17 cellular contexts compared by ENCODE assay signal in genomic region chr6:108403260-108403659, GRCh38.
DNase-seq lines count a peak whose midpoint lies in the region; ATAC-seq and TF ChIP-seq lines count a peak whose summit lies in the region.
"Had no signal": no experiment of that assay in that cellular context is flagged by ENCODE, and none has a peak within 500 bp of the region (broad histone marks: within the 10 kb centered on the region; RNA-seq: fewer than 3 reads in every experiment).

No MANE protein-coding gene starts in this region.

- peak; percentile 20 for DNase-seq in KBM-7
- no peak for DNase-seq in chondrocyte (ENCODE audit: low spot score)
- DNase-seq in epidermal melanocyte (ENCODE audit: insufficient read length, low spot score), result no peak
- DNase-seq in activated CD8-positive, alpha-beta T cell treated with anti-CD3 and anti-CD28 coated beads, Interleukin-2, amount 10 ng/mL, durations not matched to agents 7 days and 5 days, result no peak
- DNase-seq: C1 segment of cervical spinal cord; Calu3; CD4-positive, alpha-beta memory T cell; COR-L47; DMS79; EL; GDM1; H9 had no signal

- CTCF ChIA-PET in activated CD8-positive, alpha-beta T cell treated with anti-CD3 and anti-CD28 coated beads, Interleukin-2, amount 10 ng/mL, durations not matched to agents 7 days and 5 days (lab: Charles Lee), result interaction anchor here (0.6 kb wide), 1 partner anchor 709 kb away, joined by 3 read pairs; no protein-coding TSS in a partner anchor

- ATAC-seq in activated CD8-positive, alpha-beta T cell treated with anti-CD3 and anti-CD28 coated beads, Interleukin-2, amount 10 ng/mL, durations not matched to agents 7 days and 5 days, result no peak
- no peak for ATAC-seq in HG03045 (IDR thresholded peaks at IDR 0.05; ENCODE audit: unreplicated experiment)
- ATAC-seq: GM12878, GM23338, HCT116 had no signal

- TF ChIP-seq CTCF in chondrocyte (IDR thresholded peaks at IDR 0.05) (no peak), nephron (IDR thresholded peaks at IDR 0.05; ENCODE audit: unreplicated experiment in 3 of 3) (no peak)

- POLR2A ChIA-PET in activated CD8-positive, alpha-beta T cell treated with anti-CD3 and anti-CD28 coated beads, Interleukin-2, amount 10 ng/mL, durations not matched to agents 7 days and 5 days (lab: Charles Lee), result no interaction called here

- H3K4me3 Mint-ChIP-seq in chondrocyte (ENCODE audit: unreplicated experiment) (no peak overlapping the region), nephron (no peak overlapping the region)
- H3K4me3 Mint-ChIP-seq in activated CD8-positive, alpha-beta T cell treated with anti-CD3 and anti-CD28 coated beads, Interleukin-2, amount 10 ng/mL, durations not matched to agents 7 days and 5 days, result no peak overlapping the region
- H3K4me3 Mint-ChIP-seq: CD4-positive, alpha-beta memory T cell; GM23338; H9 had no signal

- H3K9me3 Mint-ChIP-seq in chondrocyte (ENCODE audit: low read depth), result peaks cover 15% of the 10 kb centered on the region
- peaks cover 14% of the 10 kb centered on the region for H3K9me3 Mint-ChIP-seq in nephron
- no peaks in the 10 kb centered on the region for H3K9me3 Mint-ChIP-seq in activated CD8-positive, alpha-beta T cell treated with anti-CD3 and anti-CD28 coated beads, Interleukin-2, amount 10 ng/mL, durations not matched to agents 7 days and 5 days (ENCODE audit: insufficient read depth)
- H3K9me3 Mint-ChIP-seq: GM23338, H9 had no signal

- in situ Hi-C loops in KBM-7 (cut with MboI; ENCODE audit: low pct_unique_long_range_greater_than_20kb, low sequenced_read_pairs), result no loop called here

- H3K36me3 Mint-ChIP-seq in chondrocyte (ENCODE audit: low read depth) (peaks cover 3% of the 10 kb centered on the region), nephron (ENCODE audit: low read depth) (peaks cover 23% of the 10 kb centered on the region)
- H3K36me3 Mint-ChIP-seq in activated CD8-positive, alpha-beta T cell treated with anti-CD3 and anti-CD28 coated beads, Interleukin-2, amount 10 ng/mL, durations not matched to agents 7 days and 5 days (ENCODE audit: low read depth), result peaks cover 2% of the 10 kb centered on the region

- peak overlapping the region; percentile 5 for H3K27ac Mint-ChIP-seq in chondrocyte (ENCODE audit: unreplicated experiment)
- peak overlapping the region in 2 of 3 experiments; percentile 37 to 55 for H3K27ac Mint-ChIP-seq in nephron
- no peak overlapping the region for H3K27ac Mint-ChIP-seq in activated CD8-positive, alpha-beta T cell treated with anti-CD3 and anti-CD28 coated beads, Interleukin-2, amount 10 ng/mL, durations not matched to agents 7 days and 5 days
- H3K27ac Mint-ChIP-seq: CD4-positive, alpha-beta memory T cell; GM23338; H9 had no signal

- H3K4me1 Mint-ChIP-seq in chondrocyte (ENCODE audit: low read depth), result peaks cover 21% of the 10 kb centered on the region
- peaks cover 20% of the 10 kb centered on the region for H3K4me1 Mint-ChIP-seq in nephron
- H3K4me1 Mint-ChIP-seq in activated CD8-positive, alpha-beta T cell treated with anti-CD3 and anti-CD28 coated beads, Interleukin-2, amount 10 ng/mL, durations not matched to agents 7 days and 5 days (ENCODE audit: low read depth), result no peaks in the 10 kb centered on the region
- H3K4me1 Mint-ChIP-seq: CD4-positive, alpha-beta memory T cell; GM23338; H9 had no signal

- H3K27me3 Mint-ChIP-seq in chondrocyte (ENCODE audit: low read depth) (no peaks in the 10 kb centered on the region), nephron (ENCODE audit: low read depth) (no peaks in the 10 kb centered on the region)
- peaks cover 3% of the 10 kb centered on the region for H3K27me3 Mint-ChIP-seq in activated CD8-positive, alpha-beta T cell treated with anti-CD3 and anti-CD28 coated beads, Interleukin-2, amount 10 ng/mL, durations not matched to agents 7 days and 5 days (ENCODE audit: low read depth)
- H3K27me3 Mint-ChIP-seq: CD4-positive, alpha-beta memory T cell had no signal
